15 cellular contexts compared by ENCODE assay signal in genomic region chr6:56691201-56691595, GRCh38. TPM values are rescaled to one million over a fixed set of nuclear protein-coding genes. Genes with fewer than 3 reads are reported as not detected.
DNase-seq lines count a peak whose midpoint lies in the region; ATAC-seq and TF ChIP-seq lines count a peak whose summit lies in the region.
"Had no signal": no experiment of that assay in that cellular context is flagged by ENCODE, and none has a peak within 500 bp of the region (broad histone marks: within the 10 kb centered on the region; RNA-seq: fewer than 3 reads in every experiment).

No MANE protein-coding gene starts in this region.

- H3K4me1 ChIP-seq in rectal smooth muscle tissue (ENCODE audit: control insufficient read depth, insufficient read depth, low read length) = peaks cover 35% of the 10 kb centered on the region
- H3K4me1 ChIP-seq: BLaER1 had no signal

- H3K4me3 ChIP-seq in AG10803 (ENCODE audit: low read length) (peak overlapping the region; percentile 59), SK-N-MC (no peak overlapping the region), foreskin fibroblast (ENCODE audit: low read depth in 1 of 2, low read length in 2 of 2) (peak overlapping the region; percentile 38 to 52), rectal smooth muscle tissue (ENCODE audit: low read length) (peak overlapping the region; percentile 5)
- H3K4me3 ChIP-seq: BLaER1 had no signal

- H3K9ac ChIP-seq in SK-N-MC (ENCODE audit: insufficient read length) (no peak overlapping the region), rectal smooth muscle tissue (ENCODE audit: low read length) (no peak overlapping the region)
- H3K9ac ChIP-seq: BLaER1 had no signal

- no peak for TF ChIP-seq CTCF in AG10803 (conservative IDR thresholded peaks at IDR 0.05; ENCODE audit: low read length)
- TF ChIP-seq CTCF in foreskin fibroblast (IDR thresholded peaks at IDR 0.05; ENCODE audit: low read depth, low read length) = no peak

- no peaks in the 10 kb centered on the region for H3K9me3 ChIP-seq in SK-N-MC (ENCODE audit: low read depth, low read length)
- H3K9me3 ChIP-seq: BLaER1 had no signal

- H3K27me3 ChIP-seq in rectal smooth muscle tissue (ENCODE audit: control insufficient read depth, insufficient read depth, low read length) = no peaks in the 10 kb centered on the region
- H3K27me3 ChIP-seq: BLaER1 had no signal

- H3K36me3 ChIP-seq in SK-N-MC (ENCODE audit: insufficient read depth, low read length) (no peaks in the 10 kb centered on the region), rectal smooth muscle tissue (ENCODE audit: control insufficient read depth, insufficient read depth, low read length) (no peaks in the 10 kb centered on the region)
- H3K36me3 ChIP-seq: BLaER1 had no signal

- H3K27ac ChIP-seq in SK-N-MC (peak overlapping the region; percentile 65), rectal smooth muscle tissue (ENCODE audit: low read depth, low read length) (peak overlapping the region; percentile 19)
- H3K27ac ChIP-seq: BLaER1, VCaP had no signal

- DNase-seq in AG10803 (ENCODE audit: low read depth) (no peak), SK-N-MC (ENCODE audit: low read depth, low spot score) (no peak), foreskin fibroblast (no peak), A172 (ENCODE audit: low spot score) (no peak)
- DNase-seq: activated T-cell treated with anti-CD3 and anti-CD28 coated beads, Interleukin-2, amount 50 U/mL, for 24 hours; GDM1; NCI-H446; SHP77; trophoblast cell had no signal

- ATAC-seq in GM21515 (IDR thresholded peaks at IDR 0.05; ENCODE audit: unreplicated experiment) (no peak), HG02623 (IDR thresholded peaks at IDR 0.05; ENCODE audit: unreplicated experiment) (no peak), GM19452 (IDR thresholded peaks at IDR 0.05; ENCODE audit: unreplicated experiment) (no peak)

RNA-seq across cellular contexts. Expression of gene DST, which starts 48.5 kb away (rescaled TPM):
- total RNA-seq in A172 (2014; rRNA removed; shearing (Covaris generic)) = 153 and 189 TPM in 2 replicates
